8 cellular contexts compared by ENCODE assay signal in genomic region chr14:49584981-49585640, GRCh38. TPM values are rescaled to one million over a fixed set of nuclear protein-coding genes. Genes with fewer than 3 reads are reported as not detected.
DNase-seq lines count a peak whose midpoint lies in the region; ATAC-seq, FAIRE-seq and TF ChIP-seq lines count a peak whose summit lies in the region.
"Not testable (repeated sequence)": the region's sequence is repeated elsewhere in the genome, so short reads cannot be mapped to it uniquely, and the experiment has no call there.

No MANE protein-coding gene starts in this region.

- H3K4me3 ChIP-seq in A549: peak overlapping the region; percentile 64
- H3K4me3 ChIP-seq in GM23248: peak overlapping the region; percentile 91
- H3K4me3 ChIP-seq in OCI-LY7 (ENCODE audit: low read depth, low read length, poor library complexity, severe bottlenecking): peak overlapping the region; percentile 96
- H3K4me3 ChIP-seq in breast epithelium: peak overlapping the region; percentile 68 to 96 (median 75)
- peak overlapping the region; percentile 65 to 96 for H3K4me3 ChIP-seq in gastroesophageal sphincter
- peak overlapping the region; percentile 91 for H3K4me3 ChIP-seq in mucosa of descending colon
- peak overlapping the region; percentile 69 to 98 (median 84) for H3K4me3 ChIP-seq in skin epidermis

- DNase-seq in A549 (ENCODE audit: low read depth in 1 of 2, low spot score in 1 of 2) (peak in 1 of 2 experiments; percentile 36), GM23248 (peak; percentile 36), OCI-LY7 (ENCODE audit: low spot score) (peak; percentile 37), mucosa of descending colon (peak in 2 of 3 donors; percentile 28 to 53)
- DNase-seq in activated CD4-positive, alpha-beta memory T cell treated with anti-CD3 and anti-CD28 coated beads, Interleukin-2, amount 10 ng/mL, durations not matched to agents 7 days and 5 days: peak; percentile 23
- DNase-seq in breast epithelium (ENCODE audit: low spot score in 2 of 2): not testable (repeated sequence)

- intact Hi-C loops in OCI-LY7 (cut with micrococcal nuclease; ENCODE audit: unreplicated experiment); breast epithelium (cut with DNase I; ENCODE audit: low total_unique reads); mucosa of descending colon (cut with DNase I, micrococcal nuclease): not testable (repeated sequence)

- H3K79me2 ChIP-seq in GM23248 (ENCODE audit: insufficient read depth) (peaks cover 61% of the 10 kb centered on the region), OCI-LY7 (ENCODE audit: insufficient read depth, low read depth, low read length) (peaks cover 53% of the 10 kb centered on the region)

- FAIRE-seq in A549 (lab: Jason Lieb, UNC): not testable (repeated sequence)

- peaks cover 14% of the 10 kb centered on the region; the same call in 1 of the 2 replicates for H4K20me1 ChIP-seq in GM23248 (ENCODE audit: insufficient read depth)
- H4K20me1 ChIP-seq in OCI-LY7 (ENCODE audit: insufficient read depth, low read length): peaks cover 38% of the 10 kb centered on the region

- not testable (repeated sequence) for BruUV-seq in OCI-LY7 (replicated peaks; lab: Mats Ljungman, UMichigan)

- not testable (repeated sequence) for H3K27me3 Mint-ChIP-seq in activated CD4-positive, alpha-beta memory T cell treated with anti-CD3 and anti-CD28 coated beads, Interleukin-2, amount 10 ng/mL, durations not matched to agents 7 days and 5 days

- POLR2A ChIA-PET in A549 (lab: Yijun Ruan, JAX) (interaction anchor here (1.2 to 3.1 kb wide), 3 partner anchors 10 to 49 kb away, joined by 3 to 50 read pairs (median 15); partner anchors contain the start of genes MGAT2 and RPL36AL), OCI-LY7 (lab: Charles Lee) (interaction anchor here (0.5 to 4.6 kb wide), 14 partner anchors 9 to 398 kb away, joined by 3 to 32 read pairs (median 4); partner anchors contain the start of genes MGAT2, NEMF and RPL36AL)
- POLR2A ChIA-PET in activated CD4-positive, alpha-beta memory T cell treated with anti-CD3 and anti-CD28 coated beads, Interleukin-2, amount 10 ng/mL, durations not matched to agents 7 days and 5 days (lab: Charles Lee): interaction anchor here (0.6 to 9.3 kb wide), 19 partner anchors 12 to 727 kb away, joined by 3 to 243 read pairs (median 11); partner anchors contain the start of genes DMAC2L, DNAAF2, KLHDC2 and L2HGDH

- CTCF ChIA-PET in A549 (lab: Yijun Ruan, JAX): interaction anchor here (0.7 to 1.2 kb wide), 2 partner anchors 13 to 24 kb away, joined by 3 to 4 read pairs; no protein-coding TSS in a partner anchor
- CTCF ChIA-PET in OCI-LY7 (lab: Charles Lee; ENCODE audit: unreplicated experiment): not testable (repeated sequence)
- CTCF ChIA-PET in activated CD4-positive, alpha-beta memory T cell treated with anti-CD3 and anti-CD28 coated beads, Interleukin-2, amount 10 ng/mL, durations not matched to agents 7 days and 5 days (lab: Charles Lee): interaction anchor here (1.1 to 4.4 kb wide), 8 partner anchors 10 to 277 kb away, joined by 3 to 37 read pairs (median 9); partner anchors contain the start of genes DNAAF2, LRR1, MGAT2 and RPL36AL

- not testable (repeated sequence) for TF ChIP-seq RAD21 in A549 (conservative IDR thresholded peaks at IDR 0.05 in 1 of 2, IDR thresholded peaks at IDR 0.05 in 1 of 2)

- H2AFZ ChIP-seq in GM23248; OCI-LY7 (ENCODE audit: low read length): not testable (repeated sequence)

- H3K4me1 ChIP-seq in A549: peaks cover 30% of the 10 kb centered on the region
- H3K4me1 ChIP-seq in GM23248 (ENCODE audit: insufficient read depth): peaks cover 24% of the 10 kb centered on the region
- H3K4me1 ChIP-seq in OCI-LY7 (ENCODE audit: insufficient read depth, low read length, poor library complexity, severe bottlenecking): peaks cover 45% of the 10 kb centered on the region
- not testable (repeated sequence) for H3K4me1 ChIP-seq in breast epithelium
- H3K4me1 ChIP-seq in gastroesophageal sphincter: peaks cover 5 to 35% (median 6%) of the 10 kb centered on the region in 3 donors
- H3K4me1 ChIP-seq in mucosa of descending colon (ENCODE audit: low read depth): peaks cover 14% of the 10 kb centered on the region

- not testable (repeated sequence) for TF ChIP-seq EP300 in A549 (IDR thresholded peaks at IDR 0.05); gastroesophageal sphincter (IDR thresholded peaks at IDR 0.05)

- peaks cover 59% of the 10 kb centered on the region for H3K36me3 Mint-ChIP-seq in activated CD4-positive, alpha-beta memory T cell treated with anti-CD3 and anti-CD28 coated beads, Interleukin-2, amount 10 ng/mL, durations not matched to agents 7 days and 5 days (ENCODE audit: low read depth)

- peak overlapping the region; percentile 96 for H3K9ac ChIP-seq in GM23248

- 2% methylated on average over 32 of the region's 32 CpGs for WGBS in A549 (ENCODE audit: missing lambda C conversion rate)
- 8% methylated on average over 32 of the region's 32 CpGs for WGBS in GM23248 (ENCODE audit: low coverage in 1 of 2, low lambda C conversion rate in 2 of 2, missing lambda C conversion rate in 2 of 2), 2 experiments
- 6 to 7% methylated on average over 13 to 29 of the region's 32 CpGs for WGBS in gastroesophageal sphincter (ENCODE audit: low coverage in 1 of 2), 2 donors

- H3K27ac Mint-ChIP-seq in activated CD4-positive, alpha-beta memory T cell treated with anti-CD3 and anti-CD28 coated beads, Interleukin-2, amount 10 ng/mL, durations not matched to agents 7 days and 5 days: peak overlapping the region; percentile 99

- peak overlapping the region; percentile 85 for H3K4me3 Mint-ChIP-seq in activated CD4-positive, alpha-beta memory T cell treated with anti-CD3 and anti-CD28 coated beads, Interleukin-2, amount 10 ng/mL, durations not matched to agents 7 days and 5 days

- in situ Hi-C loops in GM23248 (cut with MboI): not testable (repeated sequence)

- H3K9me3 ChIP-seq in A549; GM23248 (ENCODE audit: low read depth); OCI-LY7 (ENCODE audit: low read length); breast epithelium; gastroesophageal sphincter; mucosa of descending colon: not testable (repeated sequence)

- H3K27ac ChIP-seq in A549: peak overlapping the region; percentile 86 to 96
- peak overlapping the region; percentile 87 for H3K27ac ChIP-seq in GM23248
- H3K27ac ChIP-seq in OCI-LY7 (ENCODE audit: low read depth, low read length, poor library complexity, severe bottlenecking): peak overlapping the region; percentile 74
- H3K27ac ChIP-seq in breast epithelium: peak overlapping the region in 1 of 2 donors; percentile 97
- H3K27ac ChIP-seq in gastroesophageal sphincter: peak overlapping the region in 3 of 4 donors; percentile 87 to 95 (median 94)
- H3K27ac ChIP-seq in skin epidermis: peak overlapping the region in 19 of 21 experiments; percentile 2 to 98 (median 93)

- H3K9me2 ChIP-seq in GM23248 (ENCODE audit: insufficient read depth); OCI-LY7 (ENCODE audit: insufficient read depth, low read length): not testable (repeated sequence)

- H3F3A ChIP-seq in GM23248 (ENCODE audit: insufficient read depth): peaks cover 58% of the 10 kb centered on the region

- peaks cover 53% of the 10 kb centered on the region for H3K4me1 Mint-ChIP-seq in activated CD4-positive, alpha-beta memory T cell treated with anti-CD3 and anti-CD28 coated beads, Interleukin-2, amount 10 ng/mL, durations not matched to agents 7 days and 5 days

- ATAC-seq in A549, gastroesophageal sphincter, mucosa of descending colon: not testable (repeated sequence)

- H3K4me2 ChIP-seq in A549 (peak overlapping the region; percentile 82), GM23248 (ENCODE audit: unreplicated experiment) (peak overlapping the region; percentile 87), OCI-LY7 (ENCODE audit: low read length) (peak overlapping the region; percentile 76)

- not testable (repeated sequence) for H3K27me3 ChIP-seq in GM23248 (replicated peaks; ENCODE audit: insufficient read depth); breast epithelium; gastroesophageal sphincter

- peaks cover 31% of the 10 kb centered on the region for H3K36me3 ChIP-seq in GM23248 (ENCODE audit: low read depth)
- H3K36me3 ChIP-seq in OCI-LY7 (ENCODE audit: insufficient read depth, low read length): peaks cover 56% of the 10 kb centered on the region
- not testable (repeated sequence) for H3K36me3 ChIP-seq in breast epithelium; mucosa of descending colon (ENCODE audit: low read depth)
- peaks cover 0 to 28% of the 10 kb centered on the region in 2 donors for H3K36me3 ChIP-seq in gastroesophageal sphincter

- TF ChIP-seq CTCF in A549 (IDR thresholded peaks at IDR 0.05); OCI-LY7 (conservative IDR thresholded peaks at IDR 0.05; ENCODE audit: low read length); breast epithelium (IDR thresholded peaks at IDR 0.05); gastroesophageal sphincter (IDR thresholded peaks at IDR 0.05); mucosa of descending colon (IDR thresholded peaks at IDR 0.05): not testable (repeated sequence)

- not testable (repeated sequence) for TF ChIP-seq POLR2A in A549 (IDR thresholded peaks at IDR 0.05; ENCODE audit: low read length); breast epithelium (IDR thresholded peaks at IDR 0.05); gastroesophageal sphincter (IDR thresholded peaks at IDR 0.05)

- H3K9me3 Mint-ChIP-seq in activated CD4-positive, alpha-beta memory T cell treated with anti-CD3 and anti-CD28 coated beads, Interleukin-2, amount 10 ng/mL, durations not matched to agents 7 days and 5 days: not testable (repeated sequence)

RNA-seq across cellular contexts. Expression of gene RPS29, which starts 1.1 kb away (rescaled TPM):
- polyA plus RNA-seq in A549 (2011; rRNA removed) (3,909 and 5,167 TPM in 2 replicates), A549 (2017; fragmentation: RNase III; extraction: RNeasy Plus Mini Kit Qiagen cat#74134 plus additional on column Dnase treatment) (3,539 to 3,858 TPM (median 3,692 TPM) in 3 replicates), GM23248 (2016; fragmentation: Nextera tagmentation; extraction: Ambion mirVana) (980 and 1,000 TPM in 2 replicates)
- 10,276 and 13,870 TPM in 2 replicates for polyA plus RNA-seq in A549 (2012; cell fraction: cytosol; rRNA removed)
- polyA plus RNA-seq in A549 (2012; cell fraction: nucleus; rRNA removed): 7,114 and 8,546 TPM in 2 replicates
- polyA minus RNA-seq in A549 (2011; rRNA and poly(A)+ RNA removed): 1,093 and 1,224 TPM in 2 replicates
- 2,075 and 5,928 TPM in 2 replicates for total RNA-seq in GM23248 (2014; rRNA removed; shearing (Covaris generic))
- 3,800 and 6,504 TPM in 2 replicates for total RNA-seq in OCI-LY7 (2014; rRNA removed; shearing (Covaris generic))
- total RNA-seq in OCI-LY7 (2022) (2,010 and 2,518 TPM in 2 replicates), breast epithelium (over 10,000 TPM in 2 of 3 donors, 1,000 to 10,000 TPM in 1; 6,323 to 14,663 (median 13,626) TPM), gastroesophageal sphincter (1,000 to 10,000 TPM; 2,027 to 8,808 (median 4,209) TPM), mucosa of descending colon (1,000 to 10,000 TPM; 1,102 to 1,301 (median 1,154) TPM)
- 1,000 to 10,000 TPM; 1,659 to 1,700 TPM for total RNA-seq in activated CD4-positive, alpha-beta memory T cell treated with anti-CD3 and anti-CD28 coated beads, Interleukin-2, amount 10 ng/mL, durations not matched to agents 7 days and 5 days

RNA-seq across cellular contexts. Expression of gene LRR1, which starts 13.6 kb away (rescaled TPM):
- polyA plus RNA-seq in A549 (2011; rRNA removed) (34.6 and 50.7 TPM in 2 replicates), A549 (2017; fragmentation: RNase III; extraction: RNeasy Plus Mini Kit Qiagen cat#74134 plus additional on column Dnase treatment) (48.4 to 53.5 TPM (median 52.8 TPM) in 3 replicates), GM23248 (2016; fragmentation: Nextera tagmentation; extraction: Ambion mirVana) (14.6 and 17.5 TPM in 2 replicates)
- 40.2 and 40.9 TPM in 2 replicates for polyA plus RNA-seq in A549 (2012; cell fraction: cytosol; rRNA removed)
- 13.3 and 15.5 TPM in 2 replicates for polyA plus RNA-seq in A549 (2012; cell fraction: nucleus; rRNA removed)
- 7.0 and 9.7 TPM in 2 replicates for polyA minus RNA-seq in A549 (2011; rRNA and poly(A)+ RNA removed)
- total RNA-seq in GM23248 (2014; rRNA removed; shearing (Covaris generic)): 9.6 and 12.0 TPM in 2 replicates
- total RNA-seq in OCI-LY7 (2014; rRNA removed; shearing (Covaris generic)): 83.4 and 89.8 TPM in 2 replicates
- total RNA-seq in OCI-LY7 (2022) (73.0 and 80.3 TPM in 2 replicates), breast epithelium (1 to 10 TPM; 7.9 to 9.8 (median 9.2) TPM), gastroesophageal sphincter (10 to 100 TPM in 2 of 4 donors, 1 to 10 TPM in 2; 4.0 to 13.9 (median 9.9) TPM), mucosa of descending colon (10 to 100 TPM; 15.3 to 19.7 (median 17.5) TPM)
- 10 to 100 TPM; 48.7 to 53.2 TPM for total RNA-seq in activated CD4-positive, alpha-beta memory T cell treated with anti-CD3 and anti-CD28 coated beads, Interleukin-2, amount 10 ng/mL, durations not matched to agents 7 days and 5 days

RNA-seq across cellular contexts. Expression of gene RPL36AL, which starts 35.3 kb away (rescaled TPM):
- 280 and 390 TPM in 2 replicates for polyA plus RNA-seq in A549 (2011; rRNA removed)
- polyA plus RNA-seq in A549 (2012; cell fraction: cytosol; rRNA removed): 272 and 403 TPM in 2 replicates
- polyA plus RNA-seq in A549 (2012; cell fraction: nucleus; rRNA removed): 46.2 and 69.2 TPM in 2 replicates
- 454 to 469 TPM (median 468 TPM) in 3 replicates for polyA plus RNA-seq in A549 (2017; fragmentation: RNase III; extraction: RNeasy Plus Mini Kit Qiagen cat#74134 plus additional on column Dnase treatment)
- polyA minus RNA-seq in A549 (2011; rRNA and poly(A)+ RNA removed): 40.4 and 50.3 TPM in 2 replicates
- total RNA-seq in GM23248 (2014; rRNA removed; shearing (Covaris generic)): 89.8 and 92.5 TPM in 2 replicates
- 240 and 253 TPM in 2 replicates for polyA plus RNA-seq in GM23248 (2016; fragmentation: Nextera tagmentation; extraction: Ambion mirVana)
- 257 and 441 TPM in 2 replicates for total RNA-seq in OCI-LY7 (2014; rRNA removed; shearing (Covaris generic))
- 306 and 313 TPM in 2 replicates for total RNA-seq in OCI-LY7 (2022)
- 100 to 1,000 TPM; 320 to 330 TPM for total RNA-seq in activated CD4-positive, alpha-beta memory T cell treated with anti-CD3 and anti-CD28 coated beads, Interleukin-2, amount 10 ng/mL, durations not matched to agents 7 days and 5 days
- total RNA-seq in breast epithelium: 100 to 1,000 TPM; 161 to 303 (median 269) TPM
- 100 to 1,000 TPM; 169 to 352 (median 270) TPM for total RNA-seq in gastroesophageal sphincter
- 100 to 1,000 TPM; 146 to 197 (median 178) TPM for total RNA-seq in mucosa of descending colon

RNA-seq across cellular contexts. Expression of gene MGAT2, which starts 35.5 kb away (rescaled TPM):
- polyA plus RNA-seq in A549 (2011; rRNA removed): 33.0 and 35.6 TPM in 2 replicates
- polyA plus RNA-seq in A549 (2012; cell fraction: cytosol; rRNA removed): 15.2 and 17.9 TPM in 2 replicates
- 11.1 and 12.6 TPM in 2 replicates for polyA plus RNA-seq in A549 (2012; cell fraction: nucleus; rRNA removed)
- 26.7 to 27.0 TPM (median 26.9 TPM) in 3 replicates for polyA plus RNA-seq in A549 (2017; fragmentation: RNase III; extraction: RNeasy Plus Mini Kit Qiagen cat#74134 plus additional on column Dnase treatment)
- 15.6 and 18.5 TPM in 2 replicates for polyA minus RNA-seq in A549 (2011; rRNA and poly(A)+ RNA removed)
- 92.9 and 105 TPM in 2 replicates for total RNA-seq in GM23248 (2014; rRNA removed; shearing (Covaris generic))
- 40.2 and 41.9 TPM in 2 replicates for polyA plus RNA-seq in GM23248 (2016; fragmentation: Nextera tagmentation; extraction: Ambion mirVana)
- total RNA-seq in OCI-LY7 (2014; rRNA removed; shearing (Covaris generic)): 79.3 and 83.5 TPM in 2 replicates
- 70.0 and 71.7 TPM in 2 replicates for total RNA-seq in OCI-LY7 (2022)
- total RNA-seq in activated CD4-positive, alpha-beta memory T cell treated with anti-CD3 and anti-CD28 coated beads, Interleukin-2, amount 10 ng/mL, durations not matched to agents 7 days and 5 days: 10 to 100 TPM; 82.7 to 86.5 TPM
- 10 to 100 TPM; 21.6 to 24.9 (median 22.1) TPM for total RNA-seq in breast epithelium
- total RNA-seq in gastroesophageal sphincter: 10 to 100 TPM; 17.4 to 29.8 (median 23.0) TPM
- 10 to 100 TPM; 28.7 to 64.5 (median 34.6) TPM for total RNA-seq in mucosa of descending colon

RNA-seq across cellular contexts. Expression of gene DNAAF2, which starts 49.9 kb away (rescaled TPM):
- polyA plus RNA-seq in A549 (2011; rRNA removed): 10.5 and 14.1 TPM in 2 replicates
- 10.3 and 10.5 TPM in 2 replicates for polyA plus RNA-seq in A549 (2012; cell fraction: cytosol; rRNA removed)
- polyA plus RNA-seq in A549 (2012; cell fraction: nucleus; rRNA removed): 9.0 and 13.2 TPM in 2 replicates
- 10.8 to 12.1 TPM (median 11.9 TPM) in 3 replicates for polyA plus RNA-seq in A549 (2017; fragmentation: RNase III; extraction: RNeasy Plus Mini Kit Qiagen cat#74134 plus additional on column Dnase treatment)
- polyA minus RNA-seq in A549 (2011; rRNA and poly(A)+ RNA removed): 2.0 and 2.1 TPM in 2 replicates
- 11.0 and 11.1 TPM in 2 replicates for total RNA-seq in GM23248 (2014; rRNA removed; shearing (Covaris generic))
- polyA plus RNA-seq in GM23248 (2016; fragmentation: Nextera tagmentation; extraction: Ambion mirVana): 11.1 and 12.8 TPM in 2 replicates
- total RNA-seq in OCI-LY7 (2014; rRNA removed; shearing (Covaris generic)): 14.7 and 17.2 TPM in 2 replicates
- 9.7 and 11.6 TPM in 2 replicates for total RNA-seq in OCI-LY7 (2022)
- 1 to 10 TPM; 7.4 to 7.5 TPM for total RNA-seq in activated CD4-positive, alpha-beta memory T cell treated with anti-CD3 and anti-CD28 coated beads, Interleukin-2, amount 10 ng/mL, durations not matched to agents 7 days and 5 days
- total RNA-seq in breast epithelium: 10 to 100 TPM in 2 of 3 donors, 1 to 10 TPM in 1; 7.2 to 15.8 (median 12.1) TPM
- 10 to 100 TPM in 1 of 4 donors, 1 to 10 TPM in 3; 6.8 to 10.4 (median 9.0) TPM for total RNA-seq in gastroesophageal sphincter
- total RNA-seq in mucosa of descending colon: 1 to 10 TPM; 6.6 to 8.8 (median 6.8) TPM
